1 cellular context compared by ENCODE assay signal in the genomic region with DNA sequence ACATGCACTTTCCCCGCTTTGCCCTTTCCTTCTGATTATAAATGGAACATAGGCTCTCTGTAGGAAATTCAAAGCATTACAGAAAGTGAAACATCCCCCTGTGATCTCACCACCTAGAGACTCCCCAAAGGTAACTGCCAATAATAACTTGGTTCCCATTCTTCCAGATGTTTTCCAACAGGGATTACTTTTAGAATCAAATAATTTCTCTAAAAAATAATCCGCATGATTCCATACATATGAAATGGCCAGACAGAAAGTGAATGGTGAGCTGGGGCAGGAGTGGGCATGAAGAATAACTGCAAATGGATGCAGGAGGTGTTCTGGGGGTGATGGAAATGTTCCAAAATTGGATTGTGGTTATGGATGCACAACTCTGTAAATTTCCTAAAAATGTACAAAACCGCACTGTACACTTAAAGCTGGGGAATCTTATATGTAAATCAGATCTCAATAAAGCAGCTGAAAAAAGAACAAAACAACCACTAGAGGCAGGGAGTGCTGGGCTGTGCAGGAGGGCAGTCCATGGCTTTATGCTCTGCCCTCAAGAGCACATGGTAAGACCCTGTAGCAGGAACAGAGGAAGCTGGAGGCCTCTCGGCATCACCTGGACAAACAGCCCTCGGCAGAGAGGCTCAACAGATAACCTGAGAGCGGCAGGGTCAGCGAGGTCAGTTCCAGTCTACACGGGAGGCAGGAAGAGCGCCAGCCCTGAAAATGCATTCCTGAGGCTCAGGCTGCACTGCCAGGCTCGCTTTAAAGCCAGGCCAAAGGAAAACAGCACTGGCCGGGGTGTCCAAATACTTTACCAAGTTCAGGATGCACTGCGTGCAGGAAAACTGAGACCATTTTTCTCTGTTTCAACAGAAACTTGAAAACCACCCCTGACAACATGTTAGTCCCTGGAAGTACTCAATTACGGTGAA.
TF ChIP-seq lines count a peak whose summit lies in the region.

No MANE protein-coding gene starts in this region.

TF ChIP-seq in HepG2, 621 proteins besides CTCF, POLR2A, EP300 and RAD21 (continued from another document and continues in another):
- TF ChIP-seq, protein P1, sequence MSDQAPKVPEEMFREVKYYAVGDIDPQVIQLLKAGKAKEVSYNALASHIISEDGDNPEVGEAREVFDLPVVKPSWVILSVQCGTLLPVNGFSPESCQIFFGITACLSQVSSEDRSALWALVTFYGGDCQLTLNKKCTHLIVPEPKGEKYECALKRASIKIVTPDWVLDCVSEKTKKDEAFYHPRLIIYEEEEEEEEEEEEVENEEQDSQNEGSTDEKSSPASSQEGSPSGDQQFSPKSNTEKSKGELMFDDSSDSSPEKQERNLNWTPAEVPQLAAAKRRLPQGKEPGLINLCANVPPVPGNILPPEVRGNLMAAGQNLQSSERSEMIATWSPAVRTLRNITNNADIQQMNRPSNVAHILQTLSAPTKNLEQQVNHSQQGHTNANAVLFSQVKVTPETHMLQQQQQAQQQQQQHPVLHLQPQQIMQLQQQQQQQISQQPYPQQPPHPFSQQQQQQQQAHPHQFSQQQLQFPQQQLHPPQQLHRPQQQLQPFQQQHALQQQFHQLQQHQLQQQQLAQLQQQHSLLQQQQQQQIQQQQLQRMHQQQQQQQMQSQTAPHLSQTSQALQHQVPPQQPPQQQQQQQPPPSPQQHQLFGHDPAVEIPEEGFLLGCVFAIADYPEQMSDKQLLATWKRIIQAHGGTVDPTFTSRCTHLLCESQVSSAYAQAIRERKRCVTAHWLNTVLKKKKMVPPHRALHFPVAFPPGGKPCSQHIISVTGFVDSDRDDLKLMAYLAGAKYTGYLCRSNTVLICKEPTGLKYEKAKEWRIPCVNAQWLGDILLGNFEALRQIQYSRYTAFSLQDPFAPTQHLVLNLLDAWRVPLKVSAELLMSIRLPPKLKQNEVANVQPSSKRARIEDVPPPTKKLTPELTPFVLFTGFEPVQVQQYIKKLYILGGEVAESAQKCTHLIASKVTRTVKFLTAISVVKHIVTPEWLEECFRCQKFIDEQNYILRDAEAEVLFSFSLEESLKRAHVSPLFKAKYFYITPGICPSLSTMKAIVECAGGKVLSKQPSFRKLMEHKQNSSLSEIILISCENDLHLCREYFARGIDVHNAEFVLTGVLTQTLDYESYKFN (CRISPR knock-in tag; conservative IDR thresholded peaks at IDR 0.05) = peak; percentile 84
- TF ChIP-seq RORA (CRISPR knock-in tag; IDR thresholded peaks at IDR 0.05) (no peak), ZNF282 (IDR thresholded peaks at IDR 0.05; ENCODE audit: partially characterized antibody) (no peak), GTF3A (CRISPR knock-in tag; conservative IDR thresholded peaks at IDR 0.05) (no peak), ZNF761 (CRISPR knock-in tag; conservative IDR thresholded peaks at IDR 0.05) (no peak; the same call in 1 of the 2 replicates), ZNF510 (CRISPR knock-in tag; IDR thresholded peaks at IDR 0.05; ENCODE audit: low read depth) (no peak), ZBTB38 (CRISPR knock-in tag; IDR thresholded peaks at IDR 0.05) (peak; percentile 91), ZSCAN29 (CRISPR knock-in tag; conservative IDR thresholded peaks at IDR 0.05) (peak; percentile 94), RFXAP (CRISPR knock-in tag; IDR thresholded peaks at IDR 0.05; ENCODE audit: borderline replicate concordance) (peak; percentile 55; the same call in 1 of the 2 replicates), FOXK1 (CRISPR knock-in tag; IDR thresholded peaks at IDR 0.05; ENCODE audit: borderline replicate concordance, low read depth) (peak; percentile 58; the same call in 1 of the 2 replicates), ZNF3 (CRISPR knock-in tag; IDR thresholded peaks at IDR 0.05) (peak; percentile 87), ZNF160 (CRISPR knock-in tag; IDR thresholded peaks at IDR 0.05) (0 out of 2 replicates have a peak, but pooled peaks have one; percentile 17), KDM1A (CRISPR knock-in tag; IDR thresholded peaks at IDR 0.05) (peak; percentile 93), ZNF703 (CRISPR knock-in tag; IDR thresholded peaks at IDR 0.05; ENCODE audit: borderline replicate concordance) (no peak), XRCC5 (optimal IDR thresholded peaks at IDR 0.05; ENCODE audit: low read length) (peak; percentile 95), MBD4 (IDR thresholded peaks at IDR 0.05; ENCODE audit: borderline replicate concordance, low read length) (no peak), SP1 (IDR thresholded peaks at IDR 0.05) (no peak), SP1 (CRISPR knock-in tag; IDR thresholded peaks at IDR 0.05) (peak; percentile 41), HDAC2 (CRISPR knock-in tag; IDR thresholded peaks at IDR 0.05) (peak; percentile 96), ATF7-NPFF (CRISPR knock-in tag; IDR thresholded peaks at IDR 0.05; ENCODE audit: low read depth) (peak; percentile 75), ZFP82 (CRISPR knock-in tag; IDR thresholded peaks at IDR 0.05; ENCODE audit: borderline replicate concordance) (no peak), XBP1 (CRISPR knock-in tag; IDR thresholded peaks at IDR 0.05) (no peak), PHF21A (CRISPR knock-in tag; IDR thresholded peaks at IDR 0.05) (peak; percentile 90), ZNF724P (CRISPR knock-in tag; IDR thresholded peaks at IDR 0.05; ENCODE audit: borderline replicate concordance) (peak; percentile 37; the same call in 1 of the 2 replicates), ONECUT2 (CRISPR knock-in tag; IDR thresholded peaks at IDR 0.05) (no peak), ZNF780A (CRISPR knock-in tag; IDR thresholded peaks at IDR 0.05) (no peak), ZMAT3 (CRISPR knock-in tag; conservative IDR thresholded peaks at IDR 0.05) (peak; percentile 80), ZFX (CRISPR knock-in tag; IDR thresholded peaks at IDR 0.05; ENCODE audit: low read depth) (peak; percentile 86), ZNF674 (CRISPR knock-in tag; IDR thresholded peaks at IDR 0.05; ENCODE audit: low read depth) (no peak), NPAS2 (CRISPR knock-in tag; IDR thresholded peaks at IDR 0.05; ENCODE audit: borderline replicate concordance) (no peak), CENPT (CRISPR knock-in tag; IDR thresholded peaks at IDR 0.05; ENCODE audit: low read depth) (no peak), MTF1 (CRISPR knock-in tag; IDR thresholded peaks at IDR 0.05) (no peak), ZNF598 (CRISPR knock-in tag; IDR thresholded peaks at IDR 0.05; ENCODE audit: borderline replicate concordance) (peak; percentile 50; the same call in 1 of the 2 replicates), ZNF12 (CRISPR knock-in tag; IDR thresholded peaks at IDR 0.05) (peak; percentile 54; the same call in 1 of the 2 replicates), ZNF543 (CRISPR knock-in tag; IDR thresholded peaks at IDR 0.05) (no peak)
- TF ChIP-seq, protein P2, sequence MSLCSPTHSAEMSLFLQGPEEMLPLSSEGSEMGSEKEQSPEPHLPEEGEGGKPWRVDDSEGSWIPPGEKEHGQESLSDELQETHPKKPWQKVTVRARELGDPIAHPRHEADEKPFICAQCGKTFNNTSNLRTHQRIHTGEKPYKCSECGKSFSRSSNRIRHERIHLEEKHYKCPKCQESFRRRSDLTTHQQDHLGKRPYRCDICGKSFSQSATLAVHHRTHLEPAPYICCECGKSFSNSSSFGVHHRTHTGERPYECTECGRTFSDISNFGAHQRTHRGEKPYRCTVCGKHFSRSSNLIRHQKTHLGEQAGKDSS (CRISPR knock-in tag; IDR thresholded peaks at IDR 0.05; ENCODE audit: borderline replicate concordance, low read depth) = no peak
- TF ChIP-seq, protein P3, sequence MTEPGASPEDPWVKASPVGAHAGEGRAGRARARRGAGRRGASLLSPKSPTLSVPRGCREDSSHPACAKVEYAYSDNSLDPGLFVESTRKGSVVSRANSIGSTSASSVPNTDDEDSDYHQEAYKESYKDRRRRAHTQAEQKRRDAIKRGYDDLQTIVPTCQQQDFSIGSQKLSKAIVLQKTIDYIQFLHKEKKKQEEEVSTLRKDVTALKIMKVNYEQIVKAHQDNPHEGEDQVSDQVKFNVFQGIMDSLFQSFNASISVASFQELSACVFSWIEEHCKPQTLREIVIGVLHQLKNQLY (CRISPR knock-in tag; IDR thresholded peaks at IDR 0.05) = peak; percentile 84
- TF ChIP-seq, protein P4, sequence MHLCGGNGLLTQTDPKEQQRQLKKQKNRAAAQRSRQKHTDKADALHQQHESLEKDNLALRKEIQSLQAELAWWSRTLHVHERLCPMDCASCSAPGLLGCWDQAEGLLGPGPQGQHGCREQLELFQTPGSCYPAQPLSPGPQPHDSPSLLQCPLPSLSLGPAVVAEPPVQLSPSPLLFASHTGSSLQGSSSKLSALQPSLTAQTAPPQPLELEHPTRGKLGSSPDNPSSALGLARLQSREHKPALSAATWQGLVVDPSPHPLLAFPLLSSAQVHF (CRISPR knock-in tag; IDR thresholded peaks at IDR 0.05) = no peak
- TF ChIP-seq, protein P5, sequence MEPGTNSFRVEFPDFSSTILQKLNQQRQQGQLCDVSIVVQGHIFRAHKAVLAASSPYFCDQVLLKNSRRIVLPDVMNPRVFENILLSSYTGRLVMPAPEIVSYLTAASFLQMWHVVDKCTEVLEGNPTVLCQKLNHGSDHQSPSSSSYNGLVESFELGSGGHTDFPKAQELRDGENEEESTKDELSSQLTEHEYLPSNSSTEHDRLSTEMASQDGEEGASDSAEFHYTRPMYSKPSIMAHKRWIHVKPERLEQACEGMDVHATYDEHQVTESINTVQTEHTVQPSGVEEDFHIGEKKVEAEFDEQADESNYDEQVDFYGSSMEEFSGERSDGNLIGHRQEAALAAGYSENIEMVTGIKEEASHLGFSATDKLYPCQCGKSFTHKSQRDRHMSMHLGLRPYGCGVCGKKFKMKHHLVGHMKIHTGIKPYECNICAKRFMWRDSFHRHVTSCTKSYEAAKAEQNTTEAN (CRISPR knock-in tag; conservative IDR thresholded peaks at IDR 0.05) = peak; percentile 63; the same call in 1 of the 2 replicates
- TF ChIP-seq, protein P6, sequence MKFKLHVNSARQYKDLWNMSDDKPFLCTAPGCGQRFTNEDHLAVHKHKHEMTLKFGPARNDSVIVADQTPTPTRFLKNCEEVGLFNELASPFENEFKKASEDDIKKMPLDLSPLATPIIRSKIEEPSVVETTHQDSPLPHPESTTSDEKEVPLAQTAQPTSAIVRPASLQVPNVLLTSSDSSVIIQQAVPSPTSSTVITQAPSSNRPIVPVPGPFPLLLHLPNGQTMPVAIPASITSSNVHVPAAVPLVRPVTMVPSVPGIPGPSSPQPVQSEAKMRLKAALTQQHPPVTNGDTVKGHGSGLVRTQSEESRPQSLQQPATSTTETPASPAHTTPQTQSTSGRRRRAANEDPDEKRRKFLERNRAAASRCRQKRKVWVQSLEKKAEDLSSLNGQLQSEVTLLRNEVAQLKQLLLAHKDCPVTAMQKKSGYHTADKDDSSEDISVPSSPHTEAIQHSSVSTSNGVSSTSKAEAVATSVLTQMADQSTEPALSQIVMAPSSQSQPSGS (CRISPR knock-in tag; IDR thresholded peaks at IDR 0.05) = peak; percentile 62
- TF ChIP-seq, protein P7, sequence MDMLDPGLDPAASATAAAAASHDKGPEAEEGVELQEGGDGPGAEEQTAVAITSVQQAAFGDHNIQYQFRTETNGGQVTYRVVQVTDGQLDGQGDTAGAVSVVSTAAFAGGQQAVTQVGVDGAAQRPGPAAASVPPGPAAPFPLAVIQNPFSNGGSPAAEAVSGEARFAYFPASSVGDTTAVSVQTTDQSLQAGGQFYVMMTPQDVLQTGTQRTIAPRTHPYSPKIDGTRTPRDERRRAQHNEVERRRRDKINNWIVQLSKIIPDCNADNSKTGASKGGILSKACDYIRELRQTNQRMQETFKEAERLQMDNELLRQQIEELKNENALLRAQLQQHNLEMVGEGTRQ (IDR thresholded peaks at IDR 0.05; ENCODE audit: low read depth, low read length) = no peak
- TF ChIP-seq, protein P7 (CRISPR knock-in tag; IDR thresholded peaks at IDR 0.05; ENCODE audit: borderline replicate concordance) = no peak
- TF ChIP-seq, protein P8, sequence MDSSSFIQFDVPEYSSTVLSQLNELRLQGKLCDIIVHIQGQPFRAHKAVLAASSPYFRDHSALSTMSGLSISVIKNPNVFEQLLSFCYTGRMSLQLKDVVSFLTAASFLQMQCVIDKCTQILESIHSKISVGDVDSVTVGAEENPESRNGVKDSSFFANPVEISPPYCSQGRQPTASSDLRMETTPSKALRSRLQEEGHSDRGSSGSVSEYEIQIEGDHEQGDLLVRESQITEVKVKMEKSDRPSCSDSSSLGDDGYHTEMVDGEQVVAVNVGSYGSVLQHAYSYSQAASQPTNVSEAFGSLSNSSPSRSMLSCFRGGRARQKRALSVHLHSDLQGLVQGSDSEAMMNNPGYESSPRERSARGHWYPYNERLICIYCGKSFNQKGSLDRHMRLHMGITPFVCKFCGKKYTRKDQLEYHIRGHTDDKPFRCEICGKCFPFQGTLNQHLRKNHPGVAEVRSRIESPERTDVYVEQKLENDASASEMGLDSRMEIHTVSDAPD (CRISPR knock-in tag; IDR thresholded peaks at IDR 0.05) = peak; percentile 97
- TF ChIP-seq, protein P9, sequence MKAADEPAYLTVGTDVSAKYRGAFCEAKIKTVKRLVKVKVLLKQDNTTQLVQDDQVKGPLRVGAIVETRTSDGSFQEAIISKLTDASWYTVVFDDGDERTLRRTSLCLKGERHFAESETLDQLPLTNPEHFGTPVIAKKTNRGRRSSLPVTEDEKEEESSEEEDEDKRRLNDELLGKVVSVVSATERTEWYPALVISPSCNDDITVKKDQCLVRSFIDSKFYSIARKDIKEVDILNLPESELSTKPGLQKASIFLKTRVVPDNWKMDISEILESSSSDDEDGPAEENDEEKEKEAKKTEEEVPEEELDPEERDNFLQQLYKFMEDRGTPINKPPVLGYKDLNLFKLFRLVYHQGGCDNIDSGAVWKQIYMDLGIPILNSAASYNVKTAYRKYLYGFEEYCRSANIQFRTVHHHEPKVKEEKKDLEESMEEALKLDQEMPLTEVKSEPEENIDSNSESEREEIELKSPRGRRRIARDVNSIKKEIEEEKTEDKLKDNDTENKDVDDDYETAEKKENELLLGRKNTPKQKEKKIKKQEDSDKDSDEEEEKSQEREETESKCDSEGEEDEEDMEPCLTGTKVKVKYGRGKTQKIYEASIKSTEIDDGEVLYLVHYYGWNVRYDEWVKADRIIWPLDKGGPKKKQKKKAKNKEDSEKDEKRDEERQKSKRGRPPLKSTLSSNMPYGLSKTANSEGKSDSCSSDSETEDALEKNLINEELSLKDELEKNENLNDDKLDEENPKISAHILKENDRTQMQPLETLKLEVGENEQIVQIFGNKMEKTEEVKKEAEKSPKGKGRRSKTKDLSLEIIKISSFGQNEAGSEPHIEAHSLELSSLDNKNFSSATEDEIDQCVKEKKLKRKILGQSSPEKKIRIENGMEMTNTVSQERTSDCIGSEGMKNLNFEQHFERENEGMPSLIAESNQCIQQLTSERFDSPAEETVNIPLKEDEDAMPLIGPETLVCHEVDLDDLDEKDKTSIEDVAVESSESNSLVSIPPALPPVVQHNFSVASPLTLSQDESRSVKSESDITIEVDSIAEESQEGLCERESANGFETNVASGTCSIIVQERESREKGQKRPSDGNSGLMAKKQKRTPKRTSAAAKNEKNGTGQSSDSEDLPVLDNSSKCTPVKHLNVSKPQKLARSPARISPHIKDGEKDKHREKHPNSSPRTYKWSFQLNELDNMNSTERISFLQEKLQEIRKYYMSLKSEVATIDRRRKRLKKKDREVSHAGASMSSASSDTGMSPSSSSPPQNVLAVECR (CRISPR knock-in tag; IDR thresholded peaks at IDR 0.05; ENCODE audit: borderline replicate concordance) = peak; percentile 85; the same call in 1 of the 2 replicates
